ENCODE assay signal across 21 cellular contexts in genomic region chr12:39426636-39427245, GRCh38. TPM values are rescaled to one million over a fixed set of nuclear protein-coding genes. Genes with fewer than 3 reads are reported as not detected.
DNase-seq lines count a peak whose midpoint lies in the region; ATAC-seq, FAIRE-seq and TF ChIP-seq lines count a peak whose summit lies in the region.
"Had no signal": no experiment of that assay in that cellular context is flagged by ENCODE, and none has a peak within 500 bp of the region (broad histone marks: within the 10 kb centered on the region; RNA-seq: fewer than 3 reads in every experiment).

No MANE protein-coding gene starts in this region.

- no peak overlapping the region for H3K27ac Mint-ChIP-seq in nephron progenitor cell

- no peak for TF ChIP-seq RAD21 in HepG2 (CRISPR knock-in tag; IDR thresholded peaks at IDR 0.05)

- H3K27ac ChIP-seq in HepG2 (ENCODE audit: extremely low read length, insufficient read depth, low read length) = peak overlapping the region; percentile 58
- H3K27ac ChIP-seq: BLaER1 treated with 17β-estradiol and CSF1 and Interleukin-3, amounts not matched to agents 10 nM and 100 nM; gastroesophageal sphincter; ovary; skin epidermis; testis had no signal

- H3K9me3 Mint-ChIP-seq in nephron progenitor cell = no peaks in the 10 kb centered on the region
- H3K9me3 Mint-ChIP-seq: effector memory CD8-positive, alpha-beta T cell had no signal

- H3K79me2 ChIP-seq in HepG2 (ENCODE audit: insufficient read depth, low read length) = peaks cover 35% of the 10 kb centered on the region

- H3K36me3 ChIP-seq in HepG2 (replicated peaks in 1 of 2; ENCODE audit: control insufficient read depth in 1 of 2, insufficient read depth in 2 of 2, low read length in 2 of 2) = no peaks in the 10 kb centered on the region
- H3K36me3 ChIP-seq: BLaER1 treated with 17β-estradiol and CSF1 and Interleukin-3, amounts not matched to agents 10 nM and 100 nM; gastroesophageal sphincter; ovary had no signal

- no peaks in the 10 kb centered on the region for H3K27me3 ChIP-seq in HepG2 (ENCODE audit: control insufficient read depth in 1 of 2, insufficient read depth in 2 of 2, low read length in 2 of 2)
- H3K27me3 ChIP-seq: BLaER1 treated with 17β-estradiol and CSF1 and Interleukin-3, amounts not matched to agents 10 nM and 100 nM; gastroesophageal sphincter; ovary; testis had no signal

- peaks cover 2% of the 10 kb centered on the region for H3K27me3 Mint-ChIP-seq in nephron progenitor cell (ENCODE audit: low read depth, poor library complexity)
- H3K27me3 Mint-ChIP-seq: effector memory CD8-positive, alpha-beta T cell had no signal

- peak overlapping the region; percentile 51 for H3K4me2 ChIP-seq in HepG2 (ENCODE audit: low read depth, low read length)
- H3K4me2 ChIP-seq: BLaER1 treated with 17β-estradiol and CSF1 and Interleukin-3, amounts not matched to agents 10 nM and 100 nM had no signal

- 68% methylated on average over 3 of the region's 3 CpGs for WGBS in HepG2 (ENCODE audit: low lambda C conversion rate)

- H4K20me1 ChIP-seq in HepG2 (ENCODE audit: insufficient read depth, low read length) = no peaks in the 10 kb centered on the region
- H4K20me1 ChIP-seq: BLaER1 treated with 17β-estradiol and CSF1 and Interleukin-3, amounts not matched to agents 10 nM and 100 nM had no signal

- intact Hi-C loops in HepG2 (cut with micrococcal nuclease; ENCODE audit: unreplicated experiment) = loop anchor here (1.0 to 2.0 kb wide), 2 partner anchors 8 to 16 kb away; partner anchors contain the start of gene KIF21A

- POLR2A ChIA-PET in HepG2 (lab: Yijun Ruan, JAX) = interaction anchor here (1.0 to 4.4 kb wide), 4 partner anchors 9 to 59 kb away, joined by 4 to 32 read pairs (median 4); partner anchors contain the start of gene KIF21A

- TF ChIP-seq EP300 in HepG2 (IDR thresholded peaks at IDR 0.05; ENCODE audit: low read depth in 2 of 2, low read length in 2 of 2) = no peak
- TF ChIP-seq EP300 in HepG2 (CRISPR knock-in tag; IDR thresholded peaks at IDR 0.05; ENCODE audit: borderline replicate concordance) = no peak

- no peak overlapping the region for H3K9ac ChIP-seq in HepG2 (ENCODE audit: insufficient read depth, low read depth, low read length)
- H3K9ac ChIP-seq: BLaER1 treated with 17β-estradiol and CSF1 and Interleukin-3, amounts not matched to agents 10 nM and 100 nM had no signal

- TF ChIP-seq CTCF in epithelial cell of esophagus (IDR thresholded peaks at IDR 0.05; ENCODE audit: insufficient read depth, low read depth, low read length, missing control alignments) (no peak), HepG2 (CRISPR knock-in tag; IDR thresholded peaks at IDR 0.05) (no peak), nephron progenitor cell (IDR thresholded peaks at IDR 0.05) (no peak)

- H3K36me3 Mint-ChIP-seq in nephron progenitor cell (ENCODE audit: low read depth) = no peaks in the 10 kb centered on the region

- CTCF ChIA-PET in HepG2 (lab: Yijun Ruan, JAX; ENCODE audit: low intra/inter-chr PET ratio, low total read pairs) = interaction anchor here (1.8 kb wide), 1 partner anchor 16 kb away, joined by 3 read pairs; the partner anchor contains the start of gene KIF21A

- H3K4me3 ChIP-seq in epithelial cell of esophagus (ENCODE audit: low read length) (no peak overlapping the region), HepG2 (replicated peaks in 1 of 3; ENCODE audit: insufficient read depth in 1 of 3, low read depth in 2 of 3, low read length in 3 of 3) (no peak overlapping the region)
- H3K4me3 ChIP-seq: BLaER1 treated with 17β-estradiol and CSF1 and Interleukin-3, amounts not matched to agents 10 nM and 100 nM; gastroesophageal sphincter; ovary; skin epidermis; testis had no signal

- TF ChIP-seq POLR2A in HepG2 (IDR thresholded peaks at IDR 0.05; ENCODE audit: insufficient read depth in 1 of 2, low read depth in 2 of 2, low read length in 2 of 2) = no peak

- H3K9me3 ChIP-seq in HepG2 (ENCODE audit: low read length) = no peaks in the 10 kb centered on the region
- H3K9me3 ChIP-seq: BLaER1 treated with 17β-estradiol and CSF1 and Interleukin-3, amounts not matched to agents 10 nM and 100 nM; gastroesophageal sphincter; ovary; testis had no signal

- no peaks in the 10 kb centered on the region for H3K4me1 Mint-ChIP-seq in nephron progenitor cell

- in situ Hi-C loops in HepG2 (cut with HindIII; ENCODE audit: extremely low pct_ligation_motif_present, low pct_unique_long_range_greater_than_20kb) = no loop called here

- H3K4me1 ChIP-seq in HepG2 (ENCODE audit: insufficient read depth, low read length) = peaks cover 44% of the 10 kb centered on the region
- H3K4me1 ChIP-seq: BLaER1 treated with 17β-estradiol and CSF1 and Interleukin-3, amounts not matched to agents 10 nM and 100 nM; gastroesophageal sphincter had no signal

- H2AFZ ChIP-seq in HepG2 (ENCODE audit: low read length) = no peak overlapping the region

- no peak overlapping the region for H3K4me3 Mint-ChIP-seq in nephron progenitor cell
- H3K4me3 Mint-ChIP-seq: effector memory CD8-positive, alpha-beta T cell had no signal

- DNase-seq in EH (ENCODE audit: low read depth) = peak; percentile 29
- DNase-seq in LHCN-M2 (ENCODE audit: low read depth) = peak; percentile 10
- peak; percentile 99 for DNase-seq in epithelial cell of esophagus (ENCODE audit: low read depth)
- no peak for DNase-seq in HepG2 (ENCODE audit: low spot score)
- no peak for DNase-seq in nephron progenitor cell
- no peak for DNase-seq in SKM-1 (lab: John Stamatoyannopoulos, UW; ENCODE audit: unreplicated experiment)
- no peak for DNase-seq in central memory CD4-positive, alpha-beta T cell
- DNase-seq: activated CD4-positive, CD25-positive, alpha-beta regulatory T cell; activated CD8-positive, alpha-beta memory T cell treated with anti-CD3 and anti-CD28 coated beads for 24 hours; effector memory CD8-positive, alpha-beta T cell; H7; NCI-H1694; ovary; SHP77; stimulated activated CD4-positive, alpha-beta T cell treated with anti-CD3 and anti-CD28 coated beads, Interleukin-4, amount 100 ng/mL, for 24 hours; T-helper 2 cell; testis had no signal

- peak; percentile 56 for ATAC-seq in HepG2
- ATAC-seq in HG02759 (IDR thresholded peaks at IDR 0.05; ENCODE audit: unreplicated experiment) = no peak
- ATAC-seq: gastroesophageal sphincter had no signal

- FAIRE-seq in HepG2 (lab: Jason Lieb, UNC) = no peak

- BruUV-seq in HepG2 (replicated peaks; lab: Mats Ljungman, UMichigan) = no TSS peak

TF ChIP-seq in HepG2, 621 proteins besides CTCF, POLR2A, EP300 and RAD21:
- TF ChIP-seq ZNF460 (CRISPR knock-in tag; IDR thresholded peaks at IDR 0.05; ENCODE audit: borderline replicate concordance) (0 out of 2 replicates have a peak, but pooled peaks have one; percentile 15), ISX (CRISPR knock-in tag; conservative IDR thresholded peaks at IDR 0.05) (no peak), KDM1A (CRISPR knock-in tag; IDR thresholded peaks at IDR 0.05) (no peak)

RNA-seq across cellular contexts. Expression of gene KIF21A, which starts 16.2 kb away (rescaled TPM):
- total RNA-seq in LHCN-M2 (2014; rRNA removed) = 2.7 and 2.8 TPM in 2 replicates
- polyA plus RNA-seq in LHCN-M2 (2012) = 0.92 TPM
- total RNA-seq in HepG2 (2016; rRNA removed; fragmentation: Illumina TruSeq; extraction: Trizol) = 39.7 and 55.9 TPM in 2 replicates
- total RNA-seq in HepG2 (2016; cell fraction: cytosol; rRNA removed; fragmentation: Illumina TruSeq; extraction: Trizol; ENCODE audit: low read depth) = 6.6 and 6.7 TPM in 2 replicates
- total RNA-seq in HepG2 (2016; cell fraction: insoluble cytoplasmic fraction; rRNA removed; fragmentation: Illumina TruSeq; extraction: Trizol) = 38.3 and 52.3 TPM in 2 replicates
- 12.4 and 13.0 TPM in 2 replicates for total RNA-seq in HepG2 (2016; cell fraction: membrane; rRNA removed; fragmentation: Illumina TruSeq; extraction: Trizol)
- total RNA-seq in HepG2 (2016; cell fraction: nucleus; rRNA removed; fragmentation: Illumina TruSeq; extraction: Trizol) = 48.8 and 49.6 TPM in 2 replicates
- 17.1 and 20.6 TPM in 2 replicates for polyA plus RNA-seq in HepG2 (2011; rRNA removed)
- polyA plus RNA-seq in HepG2 (2011; cell fraction: cytosol; rRNA removed) = 8.0 and 12.8 TPM in 2 replicates
- polyA plus RNA-seq in HepG2 (2011; cell fraction: nucleus; rRNA removed) = 10.3 and 14.8 TPM in 2 replicates
- 20.4 and 21.5 TPM in 2 replicates for polyA plus RNA-seq in HepG2 (2012)
- polyA plus RNA-seq in HepG2 (2016; cell fraction: cytosol; fragmentation: Illumina TruSeq; extraction: Trizol; ENCODE audit: low read depth) = 0.51 and 0.53 TPM in 2 replicates
- 36.3 and 40.4 TPM in 2 replicates for polyA plus RNA-seq in HepG2 (2016; cell fraction: insoluble cytoplasmic fraction; fragmentation: Illumina TruSeq; extraction: Trizol; ENCODE audit: low read depth)
- polyA plus RNA-seq in HepG2 (2016; cell fraction: membrane; fragmentation: Illumina TruSeq; extraction: Trizol; ENCODE audit: low read depth) = 1.8 and 2.8 TPM in 2 replicates
- 42.7 and 43.8 TPM in 2 replicates for polyA plus RNA-seq in HepG2 (2016; cell fraction: nucleus; fragmentation: Illumina TruSeq; extraction: Trizol; ENCODE audit: insufficient read depth, low read depth)
- polyA minus RNA-seq in HepG2 (2011; rRNA and poly(A)+ RNA removed; ENCODE audit: low replicate concordance) = 9.2 and 26.7 TPM in 2 replicates
- 21.9 and 27.8 TPM in 2 replicates for polyA minus RNA-seq in HepG2 (2011; cell fraction: cytosol; rRNA and poly(A)+ RNA removed)
- 109 and 125 TPM in 2 replicates for polyA minus RNA-seq in HepG2 (2011; cell fraction: nucleus; rRNA and poly(A)+ RNA removed)

Comparison
In these comparisons a context has a peak if more than half of its experiments do, and no peak if none do; other contexts are left out.
1. DNase-seq: peak in EH (single experiment), LHCN-M2 (single experiment) and epithelial cell of esophagus (single experiment); none in HepG2 (single experiment), nephron progenitor cell (single experiment), SKM-1 (single experiment) and central memory CD4-positive, alpha-beta T cell (single experiment).